Comparison of ENCODE assay signal across 15 cellular contexts in genomic region chr2:112891333-112891950, GRCh38. TPM values are rescaled to one million over a fixed set of nuclear protein-coding genes. Genes with fewer than 3 reads are reported as not detected.
A peak's percentile ranks its signal among the peaks of the same experiment; 100 is the strongest.
DNase-seq lines count a peak whose midpoint lies in the region; ATAC-seq and TF ChIP-seq lines count a peak whose summit lies in the region.
"Had no signal": no experiment of that assay in that cellular context is flagged by ENCODE, and none has a peak within 500 bp of the region (broad histone marks: within the 10 kb centered on the region; RNA-seq: fewer than 3 reads in every experiment).

No MANE protein-coding gene starts in this region.

- no peak overlapping the region for H3K56ac ChIP-seq in mesendoderm (ENCODE audit: low read length)

- no peak overlapping the region for H3K9ac ChIP-seq in mesendoderm (ENCODE audit: low read length)

- no peaks in the 10 kb centered on the region for H3K36me3 ChIP-seq in mesendoderm (ENCODE audit: control insufficient read depth, insufficient read depth, low read length)
- H3K36me3 ChIP-seq: pancreas had no signal

- H3K27me3 ChIP-seq in mesendoderm (ENCODE audit: insufficient read depth, low read length, poor library complexity), result no peaks in the 10 kb centered on the region
- H3K27me3 ChIP-seq: pancreas had no signal

- no peak overlapping the region for H3K27ac Mint-ChIP-seq in chondrocyte (ENCODE audit: unreplicated experiment)
- H3K27ac Mint-ChIP-seq: brain had no signal

- peaks cover 2% of the 10 kb centered on the region for H3K4me1 ChIP-seq in mesendoderm (ENCODE audit: control insufficient read depth, low read depth, low read length)
- H3K4me1 ChIP-seq: pancreas had no signal

- no peak overlapping the region for H3K4ac ChIP-seq in mesendoderm (ENCODE audit: low read depth, low read length)

- H3K79me1 ChIP-seq in mesendoderm (ENCODE audit: low read length), result no peaks in the 10 kb centered on the region

- ATAC-seq in HG02642 (IDR thresholded peaks at IDR 0.05; ENCODE audit: poor library complexity, unreplicated experiment), result no peak

- TF ChIP-seq CTCF in chondrocyte (IDR thresholded peaks at IDR 0.05), result no peak

- H3K36me3 Mint-ChIP-seq in chondrocyte (ENCODE audit: low read depth), result no peaks in the 10 kb centered on the region
- H3K36me3 Mint-ChIP-seq: brain had no signal

- H3K27me3 Mint-ChIP-seq in chondrocyte (ENCODE audit: low read depth), result peaks cover 4% of the 10 kb centered on the region
- H3K27me3 Mint-ChIP-seq: brain had no signal

- H3K4me2 ChIP-seq in mesendoderm (ENCODE audit: low read length), result no peak overlapping the region

- peak; percentile 44 for DNase-seq in DMS79 (lab: John Stamatoyannopoulos, UW)
- DNase-seq in NCI-H226, result peak; percentile 67
- DNase-seq in epithelial cell of prostate (ENCODE audit: low read depth, low spot score), result peak; percentile 96
- peak; percentile 89 for DNase-seq in mesendoderm
- no peak for DNase-seq in chondrocyte (ENCODE audit: low spot score)
- DNase-seq in NCI-H774 (lab: John Stamatoyannopoulos, UW), result no peak
- DNase-seq in putamen (ENCODE audit: low spot score), result no peak
- DNase-seq: activated naive CD4-positive, alpha-beta T cell; foreskin fibroblast; NCI-H2107; pancreas; stimulated activated CD4-positive, alpha-beta T cell treated with anti-CD3 and anti-CD28 coated beads, Interleukin-12 subunit alpha, Interleukin-12 subunit beta, amount 100 ng/mL, for 4 hours had no signal

- H2BK15ac ChIP-seq in mesendoderm (replicated peaks; ENCODE audit: low read depth), result no peak overlapping the region

- no peak overlapping the region for H2BK5ac ChIP-seq in mesendoderm (ENCODE audit: low read length)

- H3K27ac ChIP-seq in epithelial cell of prostate (peak overlapping the region; percentile 81), mesendoderm (ENCODE audit: low read depth, low read length) (no peak overlapping the region)
- H3K27ac ChIP-seq: pancreas had no signal

- H3K23ac ChIP-seq in mesendoderm (ENCODE audit: low read length), result no peak overlapping the region

- no peak overlapping the region for H3K4me3 ChIP-seq in mesendoderm (ENCODE audit: low read length)
- H3K4me3 ChIP-seq: pancreas had no signal

- no peak overlapping the region for H2BK120ac ChIP-seq in mesendoderm (ENCODE audit: low read depth, low read length)

- no peaks in the 10 kb centered on the region for H3K79me2 ChIP-seq in mesendoderm (ENCODE audit: control insufficient read depth, insufficient read depth, low read length)

- H3K18ac ChIP-seq in mesendoderm (ENCODE audit: low read length), result no peak overlapping the region

- no peak overlapping the region for H3K4me3 Mint-ChIP-seq in chondrocyte (ENCODE audit: unreplicated experiment)
- H3K4me3 Mint-ChIP-seq: brain had no signal

- no CpG with 5 or more reads among the region's 6 CpGs for WGBS in mesendoderm (ENCODE audit: extremely low coverage, insufficient coverage, low lambda C conversion rate)

- no peaks in the 10 kb centered on the region for H3K4me1 Mint-ChIP-seq in chondrocyte (ENCODE audit: low read depth)
- H3K4me1 Mint-ChIP-seq: brain had no signal

- no peak overlapping the region for H4K5ac ChIP-seq in mesendoderm (ENCODE audit: low read length)

- no peak overlapping the region for H4K8ac ChIP-seq in mesendoderm (ENCODE audit: low read depth, low read length)

- no peak overlapping the region for H2AK5ac ChIP-seq in mesendoderm (ENCODE audit: low read length)

- no peaks in the 10 kb centered on the region for H3K9me3 Mint-ChIP-seq in chondrocyte (ENCODE audit: low read depth)

RNA-seq across cellular contexts. Expression of gene IL37, which starts 19.5 kb away (rescaled TPM):
- polyA plus RNA-seq in mesendoderm (2013, experiment 1 of 2), result not detected
- polyA plus RNA-seq in mesendoderm (2013, experiment 2 of 2), result not detected
- not detected in 3 replicates for total RNA-seq in chondrocyte
- total RNA-seq: pancreas, subcutaneous adipose tissue had no signal
- polyA plus RNA-seq: pancreas had no signal

RNA-seq across cellular contexts. Expression of gene IL1B, which starts 54.9 kb away (rescaled TPM):
- polyA plus RNA-seq in mesendoderm (2013, experiment 1 of 2), result not detected
- polyA plus RNA-seq in mesendoderm (2013, experiment 2 of 2), result not detected
- not detected in 3 replicates for total RNA-seq in chondrocyte

Comparison
In these comparisons a context has a peak if more than half of its experiments do, and no peak if none do; other contexts are left out.
1. DNase-seq: peak in DMS79 (single experiment), NCI-H226 (single experiment), epithelial cell of prostate (single experiment) and mesendoderm (single experiment); none in chondrocyte (single experiment), NCI-H774 (single experiment) and putamen (single experiment).